26 cellular contexts compared by ENCODE assay signal in the genomic region with DNA sequence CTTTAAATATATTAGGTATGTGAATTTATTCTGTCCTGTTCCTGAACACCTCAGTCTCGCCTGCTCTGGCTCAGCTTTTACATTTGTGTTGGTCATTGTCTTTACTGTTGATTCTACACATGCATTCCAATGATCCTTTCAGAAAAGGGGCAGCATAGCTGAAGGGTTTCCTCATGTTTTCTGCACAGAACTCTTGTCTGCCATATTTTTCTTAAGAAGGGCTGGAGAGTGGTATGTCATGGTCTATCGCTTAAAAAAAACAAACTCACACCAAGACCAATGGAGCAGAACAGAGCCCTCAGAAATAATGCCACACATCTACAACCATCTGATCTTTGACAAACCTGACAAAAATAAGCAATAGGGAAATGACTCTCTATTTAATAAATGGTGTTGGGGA.
"Had no signal": no experiment of that assay in that cellular context is flagged by ENCODE, and none has a peak within 500 bp of the region (broad histone marks: within the 10 kb centered on the region; RNA-seq: fewer than 3 reads in every experiment).

No MANE protein-coding gene starts in this region.

- H3K27ac Mint-ChIP-seq: dendritic cell treated with granulocyte-macrophage colony-stimulating factor and Interleukin-4, amounts not matched to agents 40 ng/mL and 50 ng/mL, for 4 days; effector memory CD8-positive, alpha-beta T cell; endodermal cell; mesothelial cell of epicardium had no signal

- H3K4me1 Mint-ChIP-seq: endodermal cell, mesothelial cell of epicardium had no signal

- H3K27ac ChIP-seq: colonic mucosa, epithelial cell of prostate, esophagus muscularis mucosa, foreskin keratinocyte, gastroesophageal sphincter, heart right ventricle, left lung, lower lobe of right lung had no signal

- H3K9me3 Mint-ChIP-seq: dendritic cell treated with granulocyte-macrophage colony-stimulating factor and Interleukin-4, amounts not matched to agents 40 ng/mL and 50 ng/mL, for 4 days; effector memory CD8-positive, alpha-beta T cell; endodermal cell; mesothelial cell of epicardium had no signal

- H3K4me3 ChIP-seq: colonic mucosa, esophagus muscularis mucosa, gastroesophageal sphincter, heart right ventricle, left lung, lower lobe of right lung, mucosa of descending colon had no signal

- H3K4me1 ChIP-seq: colonic mucosa, esophagus muscularis mucosa, foreskin keratinocyte, gastroesophageal sphincter, heart right ventricle, left lung, lower lobe of right lung had no signal

- H3K4me3 Mint-ChIP-seq: dendritic cell treated with granulocyte-macrophage colony-stimulating factor and Interleukin-4, amounts not matched to agents 40 ng/mL and 50 ng/mL, for 4 days; effector memory CD8-positive, alpha-beta T cell; endodermal cell; mesothelial cell of epicardium had no signal

- H3K9me3 ChIP-seq: colonic mucosa, esophagus muscularis mucosa, gastroesophageal sphincter, heart right ventricle, left lung, lower lobe of right lung, mucosa of descending colon had no signal

- H3K36me3 ChIP-seq: colonic mucosa, esophagus muscularis mucosa, gastroesophageal sphincter, heart right ventricle, left lung, lower lobe of right lung had no signal

- ATAC-seq: effector memory CD8-positive, alpha-beta T cell; foreskin keratinocyte; gastroesophageal sphincter; heart right ventricle; left colon; left lung; left ventricle myocardium superior; lower lobe of right lung; mucosa of descending colon had no signal

- DNase-seq: cerebellar nuclear complex; colonic mucosa; cortex of kidney; effector CD8-positive, alpha-beta T cell; effector memory CD8-positive, alpha-beta T cell; endodermal cell; foreskin keratinocyte; glutamatergic neuron; head of caudate nucleus; heart right ventricle; hippocampal formation; left colon; left lung; left ventricle myocardium superior; lower lobe of right lung; mesenchymal stem cell; mucosa of descending colon had no signal

- H3K27me3 ChIP-seq: colonic mucosa, esophagus muscularis mucosa, foreskin keratinocyte, gastroesophageal sphincter, heart right ventricle, left lung had no signal

- FAIRE-seq: endometrium, frontal cortex, islet of Langerhans, keratinocyte had no signal

- H3K27me3 Mint-ChIP-seq: dendritic cell treated with granulocyte-macrophage colony-stimulating factor and Interleukin-4, amounts not matched to agents 40 ng/mL and 50 ng/mL, for 4 days; effector memory CD8-positive, alpha-beta T cell had no signal
